In the genomic region with DNA sequence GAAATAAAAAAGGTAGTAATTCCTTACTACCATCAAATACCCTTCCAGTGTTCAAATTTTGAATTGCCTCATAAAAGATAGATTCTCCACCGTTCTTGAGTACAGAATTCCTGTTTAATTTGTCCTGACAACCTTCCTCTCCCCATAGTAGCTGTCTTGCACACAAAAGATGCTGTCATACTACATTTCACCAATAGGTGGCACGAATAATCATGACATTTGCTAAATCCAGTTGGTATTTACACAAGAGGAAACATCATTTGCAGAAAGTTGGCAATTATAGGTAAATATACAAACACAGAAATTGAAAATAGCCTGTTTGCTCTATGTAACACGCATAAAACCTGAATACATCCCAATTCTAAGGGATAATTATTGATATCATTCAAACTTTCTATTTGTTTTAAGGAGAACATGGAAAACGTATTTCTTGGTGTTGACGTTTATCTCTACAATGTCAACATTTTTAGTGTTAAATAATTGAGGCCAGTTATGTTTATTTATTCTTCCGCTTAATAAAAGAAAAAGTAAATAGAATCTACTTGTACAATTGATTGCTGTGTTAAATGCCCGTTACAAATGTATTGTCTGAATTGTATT, we compare ENCODE assay signal across 8 cellular contexts. TPM values are rescaled to one million over a fixed set of nuclear protein-coding genes. Genes with fewer than 3 reads are reported as not detected.
DNase-seq lines count a peak whose midpoint lies in the region; ATAC-seq and TF ChIP-seq lines count a peak whose summit lies in the region.

No MANE protein-coding gene starts in this region.

- H3K9me3 Mint-ChIP-seq in stimulated activated memory B cell treated with anti-CD40 and anti-IgM and Interleukin-4, amounts not matched to agents 10 μg/mL and 1 μg/mL and 100 μg/mL, for 72 hours, result peaks cover 9% of the 10 kb centered on the region

- H3K4me1 Mint-ChIP-seq in stimulated activated memory B cell treated with anti-CD40 and anti-IgM and Interleukin-4, amounts not matched to agents 10 μg/mL and 1 μg/mL and 100 μg/mL, for 72 hours, result no peaks in the 10 kb centered on the region

- no peak overlapping the region for H3K9ac ChIP-seq in OCI-LY3 (ENCODE audit: low read length)

- no peaks in the 10 kb centered on the region for H4K20me1 ChIP-seq in OCI-LY3 (ENCODE audit: insufficient read depth, low read length)

- no peaks in the 10 kb centered on the region for H3K79me2 ChIP-seq in OCI-LY3 (ENCODE audit: low read length)

- H3K4me3 Mint-ChIP-seq in stimulated activated memory B cell treated with anti-CD40 and anti-IgM and Interleukin-4, amounts not matched to agents 10 μg/mL and 1 μg/mL and 100 μg/mL, for 72 hours, result no peak overlapping the region

- H3K4me2 ChIP-seq in OCI-LY3 (ENCODE audit: low read length), result peak overlapping the region; percentile 31

- peaks cover 2% of the 10 kb centered on the region for H3K36me3 ChIP-seq in OCI-LY3 (replicated peaks; ENCODE audit: low read depth, low read length)

- H3K27ac ChIP-seq in HL-60 (replicated peaks) (no peak overlapping the region), OCI-LY3 (ENCODE audit: low read length) (no peak overlapping the region)

- H2AFZ ChIP-seq in OCI-LY3 (ENCODE audit: low read depth, low read length), result peak overlapping the region; percentile 40; the same call in 1 of the 2 replicates

- no peaks in the 10 kb centered on the region for H3K36me3 Mint-ChIP-seq in stimulated activated memory B cell treated with anti-CD40 and anti-IgM and Interleukin-4, amounts not matched to agents 10 μg/mL and 1 μg/mL and 100 μg/mL, for 72 hours

- no peaks in the 10 kb centered on the region for H3K9me3 ChIP-seq in OCI-LY3 (ENCODE audit: insufficient read depth, low read length)

- H3K4me3 ChIP-seq in GM12875 (ENCODE audit: low read depth, low read length) (no peak overlapping the region), HL-60 (replicated peaks; ENCODE audit: insufficient read depth, low read length) (no peak overlapping the region), OCI-LY3 (ENCODE audit: low read length) (no peak overlapping the region)

- DNase-seq in AG09319 (ENCODE audit: extremely low read depth, low read depth) (peak; percentile 27), HL-60 (ENCODE audit: low read depth in 1 of 2, low spot score in 1 of 2) (peak in 1 of 2 experiments; percentile 77), dermis blood vessel endothelial cell (peak; percentile 88), myocyte (ENCODE audit: low read depth) (peak; percentile 81)

- TF ChIP-seq CTCF in AG09319 (IDR thresholded peaks at IDR 0.05; ENCODE audit: low read depth, low read length), result peak; percentile 73
- TF ChIP-seq CTCF in GM12875 (IDR thresholded peaks at IDR 0.05; ENCODE audit: borderline replicate concordance, insufficient read depth, low read depth, low read length), result peak; percentile 53; the same call in 1 of the 2 replicates
- TF ChIP-seq CTCF in HL-60 (IDR thresholded peaks at IDR 0.05; ENCODE audit: insufficient read depth, low read length), result peak; percentile 50
- TF ChIP-seq CTCF in OCI-LY3 (IDR thresholded peaks at IDR 0.05; ENCODE audit: low read depth, low read length), result peak; percentile 92

- no peaks in the 10 kb centered on the region for H3K4me1 ChIP-seq in OCI-LY3 (ENCODE audit: low read length)

- H3K27me3 ChIP-seq in HL-60 (ENCODE audit: insufficient read depth, poor library complexity, severe bottlenecking) (no peaks in the 10 kb centered on the region), OCI-LY3 (ENCODE audit: low read depth, low read length) (no peaks in the 10 kb centered on the region)

- ATAC-seq in HG03457 (IDR thresholded peaks at IDR 0.05; ENCODE audit: unreplicated experiment), result no peak
- ATAC-seq in stimulated activated memory B cell treated with anti-CD40 and anti-IgM and Interleukin-4, amounts not matched to agents 10 μg/mL and 1 μg/mL and 100 μg/mL, for 72 hours, result no peak

- H3K27me3 Mint-ChIP-seq in stimulated activated memory B cell treated with anti-CD40 and anti-IgM and Interleukin-4, amounts not matched to agents 10 μg/mL and 1 μg/mL and 100 μg/mL, for 72 hours, result peaks cover 49% of the 10 kb centered on the region

- no peak overlapping the region for H3K27ac Mint-ChIP-seq in stimulated activated memory B cell treated with anti-CD40 and anti-IgM and Interleukin-4, amounts not matched to agents 10 μg/mL and 1 μg/mL and 100 μg/mL, for 72 hours

RNA-seq across cellular contexts. Expression of a gene that starts 58.3 kb away (rescaled TPM):
- total RNA-seq in dermis blood vessel endothelial cell (0.88 and 1.2 TPM in 2 replicates), myocyte (not detected in 2 replicates)
- 0.06 TPM for polyA plus RNA-seq in myocyte (2012)
